In the genomic region with DNA sequence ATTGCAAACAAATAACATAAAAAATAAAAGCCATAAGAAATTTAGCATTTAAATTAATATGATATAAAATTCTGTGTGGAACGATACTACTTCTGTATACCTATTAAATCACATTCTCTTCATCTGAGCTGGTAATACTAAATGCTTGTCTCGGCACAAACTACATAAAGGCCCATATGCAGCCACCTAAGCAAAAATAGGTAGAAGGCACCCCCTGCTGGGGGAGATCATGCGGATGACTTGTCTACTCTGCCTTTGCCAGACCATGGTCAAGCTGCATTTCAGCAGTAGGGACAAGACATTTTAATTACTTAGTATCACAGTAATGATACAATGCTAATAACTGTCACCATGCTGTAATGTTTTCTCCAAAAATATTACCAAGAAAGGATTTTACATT, we compare ENCODE assay signal across 8 cellular contexts.
DNase-seq lines count a peak whose midpoint lies in the region; ATAC-seq and TF ChIP-seq lines count a peak whose summit lies in the region.

No MANE protein-coding gene starts in this region.

- no peaks in the 10 kb centered on the region for H3K9me3 ChIP-seq in body of pancreas

- H3K4me3 Mint-ChIP-seq in activated CD4-positive, alpha-beta T cell treated with anti-CD3 and anti-CD28 coated beads, Interleukin-2, amount 10 ng/mL, durations not matched to agents 7 days and 5 days: no peak overlapping the region
- no peak overlapping the region for H3K4me3 Mint-ChIP-seq in activated T-cell treated with anti-CD3 and anti-CD28 coated beads, Interleukin-2, amount 50 U/mL, for 4 hours

- no peaks in the 10 kb centered on the region for H3K9me3 Mint-ChIP-seq in activated CD4-positive, alpha-beta T cell treated with anti-CD3 and anti-CD28 coated beads, Interleukin-2, amount 10 ng/mL, durations not matched to agents 7 days and 5 days
- no peaks in the 10 kb centered on the region for H3K9me3 Mint-ChIP-seq in activated T-cell treated with anti-CD3 and anti-CD28 coated beads, Interleukin-2, amount 50 U/mL, for 4 hours

- H3K4me1 Mint-ChIP-seq in activated CD4-positive, alpha-beta T cell treated with anti-CD3 and anti-CD28 coated beads, Interleukin-2, amount 10 ng/mL, durations not matched to agents 7 days and 5 days: no peaks in the 10 kb centered on the region
- H3K4me1 Mint-ChIP-seq in activated T-cell treated with anti-CD3 and anti-CD28 coated beads, Interleukin-2, amount 50 U/mL, for 4 hours (ENCODE audit: low read depth): no peaks in the 10 kb centered on the region

- H3K27me3 Mint-ChIP-seq in activated CD4-positive, alpha-beta T cell treated with anti-CD3 and anti-CD28 coated beads, Interleukin-2, amount 10 ng/mL, durations not matched to agents 7 days and 5 days: no peaks in the 10 kb centered on the region
- no peaks in the 10 kb centered on the region for H3K27me3 Mint-ChIP-seq in activated T-cell treated with anti-CD3 and anti-CD28 coated beads, Interleukin-2, amount 50 U/mL, for 4 hours (ENCODE audit: low read depth)

- no peaks in the 10 kb centered on the region for H3K27me3 ChIP-seq in body of pancreas

- H3K36me3 ChIP-seq in body of pancreas (replicated peaks in 1 of 2; ENCODE audit: insufficient read depth in 1 of 2, low read depth in 2 of 2): no peaks in the 10 kb centered on the region

- ATAC-seq in HG03060 (IDR thresholded peaks at IDR 0.05; ENCODE audit: low read depth, unreplicated experiment) (peak; percentile 36), body of pancreas (peak; percentile 50)
- ATAC-seq in activated T-cell treated with anti-CD3 and anti-CD28 coated beads, Interleukin-2, amount 50 U/mL, for 4 hours: no peak

- intact Hi-C loops in body of pancreas (cut with DNase I): no loop called here

- POLR2A ChIA-PET in activated CD4-positive, alpha-beta T cell treated with anti-CD3 and anti-CD28 coated beads, Interleukin-2, amount 10 ng/mL, durations not matched to agents 7 days and 5 days (lab: Charles Lee): no interaction called here

- TF ChIP-seq POLR2A in body of pancreas (IDR thresholded peaks at IDR 0.05): no peak

- no peak overlapping the region for H3K27ac Mint-ChIP-seq in activated CD4-positive, alpha-beta T cell treated with anti-CD3 and anti-CD28 coated beads, Interleukin-2, amount 10 ng/mL, durations not matched to agents 7 days and 5 days

- in situ Hi-C loops in GM13976 (cut with MboI; ENCODE audit: low sequenced_read_pairs, unreplicated experiment): no loop called here

- peak; percentile 1 for DNase-seq in GM13976 (ENCODE audit: low spot score)
- DNase-seq in NCI-H345 treated with DMSO at 0.1 percent for 48 hours (lab: John Stamatoyannopoulos, UW; ENCODE audit: unreplicated experiment): peak; percentile 32
- DNase-seq in body of pancreas: peak; percentile 47 to 68 (median 55)
- DNase-seq in left kidney (ENCODE audit: low read depth, low spot score): peak; percentile 91
- DNase-seq in NCI-H1048 (lab: John Stamatoyannopoulos, UW): no peak
- no peak for DNase-seq in activated CD4-positive, alpha-beta T cell treated with anti-CD3 and anti-CD28 coated beads, Interleukin-2, amount 10 ng/mL, durations not matched to agents 7 days and 5 days
- DNase-seq in activated T-cell treated with anti-CD3 and anti-CD28 coated beads, Interleukin-2, amount 50 U/mL, for 4 hours: no peak

- TF ChIP-seq CTCF in GM13976 (IDR thresholded peaks at IDR 0.05; ENCODE audit: borderline replicate concordance, control extremely low read depth, extremely low read depth, insufficient read depth, missing control alignments): peak; percentile 39
- TF ChIP-seq CTCF in body of pancreas (IDR thresholded peaks at IDR 0.05): peak in 5 of 7 experiments; percentile 14 to 55 (median 41)

- H3K4me1 ChIP-seq in body of pancreas: no peaks in the 10 kb centered on the region

- no peaks in the 10 kb centered on the region for H3K36me3 Mint-ChIP-seq in activated CD4-positive, alpha-beta T cell treated with anti-CD3 and anti-CD28 coated beads, Interleukin-2, amount 10 ng/mL, durations not matched to agents 7 days and 5 days (ENCODE audit: low read depth)
- H3K36me3 Mint-ChIP-seq in activated T-cell treated with anti-CD3 and anti-CD28 coated beads, Interleukin-2, amount 50 U/mL, for 4 hours (ENCODE audit: insufficient read depth): no peaks in the 10 kb centered on the region

- CTCF ChIA-PET in activated CD4-positive, alpha-beta T cell treated with anti-CD3 and anti-CD28 coated beads, Interleukin-2, amount 10 ng/mL, durations not matched to agents 7 days and 5 days (lab: Charles Lee): interaction anchor here (0.6 kb wide), 1 partner anchor 696 kb away, joined by 6 read pairs; no protein-coding TSS in a partner anchor

- H3K4me3 ChIP-seq in body of pancreas: no peak overlapping the region

- WGBS in body of pancreas, 2 donors: 26% methylated on average over 3 of the region's 3 CpGs

- no peak overlapping the region for H3K27ac ChIP-seq in body of pancreas

Comparison
In these comparisons a context has a peak if more than half of its experiments do, and no peak if none do; other contexts are left out.
1. DNase-seq: peak in GM13976 (single experiment), NCI-H345 treated with DMSO at 0.1 percent for 48 hours (single experiment), body of pancreas (4 of 4) and left kidney (single experiment); none in NCI-H1048 (single experiment), activated CD4-positive, alpha-beta T cell treated with anti-CD3 and anti-CD28 coated beads, Interleukin-2, amount 10 ng/mL, durations not matched to agents 7 days and 5 days (single experiment) and activated T-cell treated with anti-CD3 and anti-CD28 coated beads, Interleukin-2, amount 50 U/mL, for 4 hours (single experiment).
2. ATAC-seq: peak in HG03060 (single experiment) and body of pancreas (single experiment); none in activated T-cell treated with anti-CD3 and anti-CD28 coated beads, Interleukin-2, amount 50 U/mL, for 4 hours (0 of 2).